2 cellular contexts compared by ENCODE assay signal in the genomic region with DNA sequence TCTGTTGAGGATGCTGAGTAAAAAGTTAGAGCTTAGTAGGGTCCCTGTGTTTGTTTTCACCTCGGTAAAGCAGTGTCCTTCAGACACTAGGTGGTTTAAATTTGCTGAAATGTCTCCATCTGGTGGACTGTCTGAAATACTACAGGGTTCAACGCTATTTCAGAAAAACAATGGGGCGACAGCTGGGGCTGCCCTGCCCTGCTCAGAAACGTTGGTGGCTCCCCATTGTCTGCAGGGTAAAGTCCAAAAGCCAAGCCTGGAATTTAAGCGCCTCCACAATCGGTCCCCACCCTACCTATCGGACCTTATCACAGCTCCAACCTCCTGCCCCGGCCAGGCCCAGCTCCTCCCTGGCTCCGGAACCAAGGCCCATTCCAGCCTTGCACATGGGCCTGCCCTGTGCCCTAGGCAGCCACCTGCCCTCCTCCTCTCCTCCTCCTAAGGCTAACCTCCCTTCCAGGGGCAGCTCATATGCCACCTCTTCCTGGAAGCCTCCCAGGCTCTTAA.
TF ChIP-seq lines count a peak whose summit lies in the region.

No MANE protein-coding gene starts in this region.

TF ChIP-seq in HEK293, 187 proteins besides CTCF, POLR2A, EP300 and RAD21:
- TF ChIP-seq, protein P1, sequence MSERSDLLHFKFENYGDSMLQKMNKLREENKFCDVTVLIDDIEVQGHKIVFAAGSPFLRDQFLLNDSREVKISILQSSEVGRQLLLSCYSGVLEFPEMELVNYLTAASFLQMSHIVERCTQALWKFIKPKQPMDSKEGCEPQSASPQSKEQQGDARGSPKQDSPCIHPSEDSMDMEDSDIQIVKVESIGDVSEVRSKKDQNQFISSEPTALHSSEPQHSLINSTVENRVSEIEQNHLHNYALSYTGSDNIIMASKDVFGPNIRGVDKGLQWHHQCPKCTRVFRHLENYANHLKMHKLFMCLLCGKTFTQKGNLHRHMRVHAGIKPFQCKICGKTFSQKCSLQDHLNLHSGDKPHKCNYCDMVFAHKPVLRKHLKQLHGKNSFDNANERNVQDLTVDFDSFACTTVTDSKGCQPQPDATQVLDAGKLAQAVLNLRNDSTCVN (tag by site-specific recombination; optimal IDR thresholded peaks at IDR 0.05): peak; percentile 11
- TF ChIP-seq, protein P2, sequence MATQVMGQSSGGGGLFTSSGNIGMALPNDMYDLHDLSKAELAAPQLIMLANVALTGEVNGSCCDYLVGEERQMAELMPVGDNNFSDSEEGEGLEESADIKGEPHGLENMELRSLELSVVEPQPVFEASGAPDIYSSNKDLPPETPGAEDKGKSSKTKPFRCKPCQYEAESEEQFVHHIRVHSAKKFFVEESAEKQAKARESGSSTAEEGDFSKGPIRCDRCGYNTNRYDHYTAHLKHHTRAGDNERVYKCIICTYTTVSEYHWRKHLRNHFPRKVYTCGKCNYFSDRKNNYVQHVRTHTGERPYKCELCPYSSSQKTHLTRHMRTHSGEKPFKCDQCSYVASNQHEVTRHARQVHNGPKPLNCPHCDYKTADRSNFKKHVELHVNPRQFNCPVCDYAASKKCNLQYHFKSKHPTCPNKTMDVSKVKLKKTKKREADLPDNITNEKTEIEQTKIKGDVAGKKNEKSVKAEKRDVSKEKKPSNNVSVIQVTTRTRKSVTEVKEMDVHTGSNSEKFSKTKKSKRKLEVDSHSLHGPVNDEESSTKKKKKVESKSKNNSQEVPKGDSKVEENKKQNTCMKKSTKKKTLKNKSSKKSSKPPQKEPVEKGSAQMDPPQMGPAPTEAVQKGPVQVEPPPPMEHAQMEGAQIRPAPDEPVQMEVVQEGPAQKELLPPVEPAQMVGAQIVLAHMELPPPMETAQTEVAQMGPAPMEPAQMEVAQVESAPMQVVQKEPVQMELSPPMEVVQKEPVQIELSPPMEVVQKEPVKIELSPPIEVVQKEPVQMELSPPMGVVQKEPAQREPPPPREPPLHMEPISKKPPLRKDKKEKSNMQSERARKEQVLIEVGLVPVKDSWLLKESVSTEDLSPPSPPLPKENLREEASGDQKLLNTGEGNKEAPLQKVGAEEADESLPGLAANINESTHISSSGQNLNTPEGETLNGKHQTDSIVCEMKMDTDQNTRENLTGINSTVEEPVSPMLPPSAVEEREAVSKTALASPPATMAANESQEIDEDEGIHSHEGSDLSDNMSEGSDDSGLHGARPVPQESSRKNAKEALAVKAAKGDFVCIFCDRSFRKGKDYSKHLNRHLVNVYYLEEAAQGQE (tag by site-specific recombination; IDR thresholded peaks at IDR 0.05): no peak
- TF ChIP-seq ZNF600 (tag by site-specific recombination; IDR thresholded peaks at IDR 0.05) (peak; percentile 73), ZNF654 (tag by site-specific recombination; IDR thresholded peaks at IDR 0.05; ENCODE audit: low read depth) (peak; percentile 94), ZBTB17 (tag by site-specific recombination; IDR thresholded peaks at IDR 0.05) (no peak), ZNF621 (tag by site-specific recombination; IDR thresholded peaks at IDR 0.05) (no peak), ZNF660 (tag by site-specific recombination; IDR thresholded peaks at IDR 0.05) (0 out of 2 replicates have a peak, but pooled peaks have one; percentile 20)
TF ChIP-seq in HEK293: peak in this region for 4.

TF ChIP-seq in GM12878, 131 proteins besides CTCF, POLR2A, EP300 and RAD21 (continued from another document):
- TF ChIP-seq, protein P2 (IDR thresholded peaks at IDR 0.05; ENCODE audit: low read depth, low read length): no peak
- TF ChIP-seq TCF7 (IDR thresholded peaks at IDR 0.05; ENCODE audit: borderline replicate concordance): no peak
- TF ChIP-seq, protein P3, sequence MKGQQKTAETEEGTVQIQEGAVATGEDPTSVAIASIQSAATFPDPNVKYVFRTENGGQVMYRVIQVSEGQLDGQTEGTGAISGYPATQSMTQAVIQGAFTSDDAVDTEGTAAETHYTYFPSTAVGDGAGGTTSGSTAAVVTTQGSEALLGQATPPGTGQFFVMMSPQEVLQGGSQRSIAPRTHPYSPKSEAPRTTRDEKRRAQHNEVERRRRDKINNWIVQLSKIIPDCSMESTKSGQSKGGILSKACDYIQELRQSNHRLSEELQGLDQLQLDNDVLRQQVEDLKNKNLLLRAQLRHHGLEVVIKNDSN (IDR thresholded peaks at IDR 0.05; ENCODE audit: borderline replicate concordance, extremely low read length, insufficient read depth, low read depth, low read length): no peak
